In the genomic region with DNA sequence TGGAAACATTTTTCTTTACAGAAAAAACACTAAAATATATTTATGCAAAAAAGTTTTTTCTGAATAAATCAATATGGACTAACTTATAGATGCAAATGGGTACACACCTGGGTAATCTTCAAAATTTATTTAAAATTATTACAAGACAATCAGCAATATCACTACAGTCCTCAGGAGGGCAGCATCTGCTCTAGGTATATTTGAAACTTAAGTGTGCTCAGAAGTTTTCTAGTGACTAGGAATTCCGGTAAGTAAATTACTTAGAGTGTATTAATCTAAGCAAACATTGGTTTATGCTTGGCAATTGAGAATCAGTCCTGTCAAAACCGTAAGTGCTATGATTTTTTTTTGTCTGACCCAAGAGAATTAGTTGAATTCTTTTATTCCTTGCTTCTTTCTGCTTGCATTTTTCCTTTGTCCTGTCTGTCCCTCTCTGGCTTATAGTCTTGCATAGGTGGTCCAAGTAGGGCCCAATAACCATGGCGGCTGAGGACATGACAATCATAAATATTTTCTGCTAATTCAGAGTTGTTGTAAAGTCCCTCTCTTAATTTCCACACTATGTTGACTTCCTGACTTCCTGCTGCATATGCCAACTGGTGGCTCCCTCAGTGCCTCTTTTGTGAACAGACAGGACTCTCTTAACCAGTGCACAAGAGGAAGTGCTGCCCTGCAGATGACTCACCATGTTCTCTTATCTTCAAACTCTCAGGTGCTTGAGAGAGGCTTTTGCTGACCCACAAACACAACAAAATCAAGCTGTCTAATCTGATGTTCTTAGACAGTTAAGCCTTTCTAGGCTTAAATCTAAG, we compare ENCODE assay signal across 8 cellular contexts.
DNase-seq lines count a peak whose midpoint lies in the region; ATAC-seq, FAIRE-seq and TF ChIP-seq lines count a peak whose summit lies in the region.

No MANE protein-coding gene starts in this region.

- CTCF ChIA-PET in A549 (lab: Yijun Ruan, JAX), result interaction anchor here (1.0 to 1.1 kb wide), 3 partner anchors 11 to 343 kb away, joined by 3 to 5 read pairs (median 4); no protein-coding TSS in a partner anchor

- H3K4me2 ChIP-seq in A549, result no peak overlapping the region

- H3K27ac ChIP-seq in A549 (no peak overlapping the region), KOPT-K1 (ENCODE audit: low read depth, low read length, poor library complexity, severe bottlenecking) (peak overlapping the region; percentile 7), Peyer's patch (no peak overlapping the region), left lung (peak overlapping the region; percentile 41 to 78), tibial artery (no peak overlapping the region)

- H3K4me3 ChIP-seq in A549, result no peak overlapping the region
- no peak overlapping the region for H3K4me3 ChIP-seq in H7 (ENCODE audit: insufficient read depth, low read depth, low read length)
- H3K4me3 ChIP-seq in Peyer's patch, result no peak overlapping the region
- H3K4me3 ChIP-seq in left lung, result no peak overlapping the region
- H3K4me3 ChIP-seq in tibial artery, result no peak overlapping the region

- DNase-seq in A549 (ENCODE audit: low read depth in 1 of 2, low spot score in 1 of 2) (peak; percentile 1 to 61), GDM1 (lab: John Stamatoyannopoulos, UW) (peak; percentile 65), H7 (peak; percentile 41), Peyer's patch (peak in 1 of 3 donors; percentile 48), cerebellar cortex (ENCODE audit: low spot score) (peak; percentile 35), left lung (peak in 1 of 2 donors; percentile 69), tibial artery (peak in 1 of 2 donors; percentile 28)

- H3K4me1 ChIP-seq in A549, result no peaks in the 10 kb centered on the region
- H3K4me1 ChIP-seq in Peyer's patch, result peaks cover 0 to 4% (median 0%) of the 10 kb centered on the region in 4 donors
- H3K4me1 ChIP-seq in left lung, result peaks cover 0 to 13% of the 10 kb centered on the region in 2 donors
- H3K4me1 ChIP-seq in tibial artery, result no peaks in the 10 kb centered on the region

- TF ChIP-seq POLR2A in A549 (IDR thresholded peaks at IDR 0.05; ENCODE audit: low read length), result no peak
- no peak for TF ChIP-seq POLR2A in Peyer's patch (IDR thresholded peaks at IDR 0.05)

- FAIRE-seq in A549 (lab: Jason Lieb, UNC), result no peak

- H3K36me3 ChIP-seq in H7 (replicated peaks; ENCODE audit: control insufficient read depth, insufficient read depth, low read length) (no peaks in the 10 kb centered on the region), KOPT-K1 (ENCODE audit: insufficient read depth, low read length) (no peaks in the 10 kb centered on the region), Peyer's patch (no peaks in the 10 kb centered on the region), left lung (no peaks in the 10 kb centered on the region), tibial artery (no peaks in the 10 kb centered on the region)

- TF ChIP-seq RAD21 in A549 (conservative IDR thresholded peaks at IDR 0.05 in 1 of 2, IDR thresholded peaks at IDR 0.05 in 1 of 2), result peak; percentile 56 to 61

- H3K9me3 ChIP-seq in A549, result no peaks in the 10 kb centered on the region
- H3K9me3 ChIP-seq in KOPT-K1 (ENCODE audit: insufficient read depth, low read length, poor library complexity, severe bottlenecking), result no peaks in the 10 kb centered on the region
- H3K9me3 ChIP-seq in Peyer's patch, result no peaks in the 10 kb centered on the region
- no peaks in the 10 kb centered on the region for H3K9me3 ChIP-seq in left lung
- H3K9me3 ChIP-seq in tibial artery, result no peaks in the 10 kb centered on the region

- POLR2A ChIA-PET in A549 (lab: Yijun Ruan, JAX), result no interaction called here

- TF ChIP-seq EP300 in A549 (IDR thresholded peaks at IDR 0.05), result no peak

- H3K27me3 ChIP-seq in H7 (ENCODE audit: control insufficient read depth, insufficient read depth, low read length), result no peaks in the 10 kb centered on the region
- no peaks in the 10 kb centered on the region for H3K27me3 ChIP-seq in Peyer's patch
- no peaks in the 10 kb centered on the region for H3K27me3 ChIP-seq in left lung
- H3K27me3 ChIP-seq in tibial artery, result no peaks in the 10 kb centered on the region

- intact Hi-C loops in left lung (cut with DNase I), result loop anchor here in 1 of 2 donors (5.0 kb wide), 1 partner anchor 343 kb away; no protein-coding TSS in a partner anchor
- intact Hi-C loops in tibial artery (cut with DNase I; ENCODE audit: low total_unique reads), result loop anchor here (5.0 kb wide), 1 partner anchor 343 kb away; no protein-coding TSS in a partner anchor

- TF ChIP-seq CTCF in A549 (IDR thresholded peaks at IDR 0.05), result peak; percentile 51
- TF ChIP-seq CTCF in Peyer's patch (IDR thresholded peaks at IDR 0.05), result peak in 5 of 6 experiments; percentile 52 to 68 (median 58)
- TF ChIP-seq CTCF in left lung (IDR thresholded peaks at IDR 0.05), result peak; percentile 60 to 79
- peak; percentile 50 to 58 for TF ChIP-seq CTCF in tibial artery (IDR thresholded peaks at IDR 0.05)

- ATAC-seq in A549 (peak in 1 of 2 experiments; percentile 58; a peak in 2 of 6 replicates), left lung (peak; percentile 97)

- WGBS in A549 (ENCODE audit: missing lambda C conversion rate), result 5% methylated on average over 3 of the region's 3 CpGs

TF ChIP-seq in A549, 52 proteins besides CTCF, POLR2A, EP300 and RAD21:
- 0 out of 3 replicates have a peak, but pooled peaks have one; percentile 15 for TF ChIP-seq SMC3 (IDR thresholded peaks at IDR 0.05)
- no peak for TF ChIP-seq CHD2 (IDR thresholded peaks at IDR 0.05; ENCODE audit: low read length, partially characterized antibody)
- no peak for TF ChIP-seq NR3C1 (IDR thresholded peaks at IDR 0.05)

Comparison
In these comparisons a context has a peak if more than half of its experiments do, and no peak if none do; other contexts are left out.
1. H3K27ac ChIP-seq: peak in KOPT-K1 (single experiment) and left lung (2 of 2); none in A549 (0 of 2), Peyer's patch (0 of 4) and tibial artery (0 of 2).
2. Peak in every context shown above with its lines, with median percentiles within 50 percentile points of each other: CTCF ChIP-seq.